Comparison of ENCODE assay signal across 8 cellular contexts in genomic region chr6:87929843-87930288, GRCh38.
A peak's percentile ranks its signal among the peaks of the same experiment; 100 is the strongest.
DNase-seq lines count a peak whose midpoint lies in the region; TF ChIP-seq lines count a peak whose summit lies in the region.

No MANE protein-coding gene starts in this region.

- H3K4me2 ChIP-seq in Loucy (ENCODE audit: low read depth, low read length, poor library complexity, severe bottlenecking) (no peak overlapping the region), osteoblast (ENCODE audit: insufficient read depth, low read length) (peak overlapping the region; percentile 60)

- no peaks in the 10 kb centered on the region for H4K20me1 ChIP-seq in Loucy (ENCODE audit: insufficient read depth, low read length, poor library complexity, severe bottlenecking)
- H4K20me1 ChIP-seq in osteoblast (ENCODE audit: insufficient read depth, low read length) = no peaks in the 10 kb centered on the region

- H3F3A ChIP-seq in Loucy (ENCODE audit: low read depth) = no peaks in the 10 kb centered on the region

- no peak overlapping the region for H3K27ac ChIP-seq in osteoblast (ENCODE audit: low read depth, low read length)
- no peak overlapping the region for H3K27ac ChIP-seq in uterus

- H2AFZ ChIP-seq in Loucy (ENCODE audit: low read length) (peak overlapping the region; percentile 71), osteoblast (ENCODE audit: low read length) (peak overlapping the region; percentile 74)

- H3K4me3 ChIP-seq in H7 (ENCODE audit: insufficient read depth, low read depth, low read length) = no peak overlapping the region
- no peak overlapping the region for H3K4me3 ChIP-seq in Loucy (ENCODE audit: low read length, poor library complexity, severe bottlenecking)
- no peak overlapping the region for H3K4me3 ChIP-seq in osteoblast (ENCODE audit: insufficient read depth, low read length)
- H3K4me3 ChIP-seq in uterus = no peak overlapping the region

- H3K79me2 ChIP-seq in Loucy (ENCODE audit: insufficient read depth, low read length) (no peaks in the 10 kb centered on the region), osteoblast (ENCODE audit: insufficient read depth, low read length) (no peaks in the 10 kb centered on the region)

- H3K9me3 ChIP-seq in Loucy (ENCODE audit: insufficient read depth, low read depth, low read length) (no peaks in the 10 kb centered on the region), osteoblast (ENCODE audit: low read depth, low read length) (no peaks in the 10 kb centered on the region), uterus (no peaks in the 10 kb centered on the region)

- intact Hi-C loops in uterus (cut with DNase I; ENCODE audit: low total_unique reads) = no loop called here

- no peak for TF ChIP-seq POLR2A in uterus (IDR thresholded peaks at IDR 0.05)

- H3K9ac ChIP-seq in Loucy (ENCODE audit: low read depth, low read length, poor library complexity, severe bottlenecking) = no peak overlapping the region

- H3K9me2 ChIP-seq in Loucy (replicated peaks; ENCODE audit: low read depth, low read length) = no peaks in the 10 kb centered on the region

- peak; percentile 85 for TF ChIP-seq CTCF in Loucy (conservative IDR thresholded peaks at IDR 0.05; ENCODE audit: low read length)
- peak; percentile 92 for TF ChIP-seq CTCF in osteoblast (IDR thresholded peaks at IDR 0.05; ENCODE audit: extremely low read depth, low read depth, low read length)
- peak; percentile 62 to 84 (median 78) for TF ChIP-seq CTCF in uterus (IDR thresholded peaks at IDR 0.05)

- DNase-seq in GM04503 (ENCODE audit: low read depth) = peak; percentile 57
- peak; percentile 65 for DNase-seq in H7
- DNase-seq in RPMI7951 (ENCODE audit: low read depth) = peak; percentile 73
- peak; percentile 22 for DNase-seq in activated T-helper 9 cell treated with anti-CD3 and anti-CD28 coated beads, Interleukin-2, amount 50 U/mL, for 16 hours (ENCODE audit: low read depth)
- DNase-seq in foreskin melanocyte = peak; percentile 52
- DNase-seq in osteoblast (ENCODE audit: insufficient read length, low spot score, missing footprints) = peak; percentile 85
- DNase-seq in uterus = peak; percentile 63 to 74

- H3K4me1 ChIP-seq in Loucy (ENCODE audit: insufficient read depth, low read length, poor library complexity, severe bottlenecking) (no peaks in the 10 kb centered on the region), osteoblast (ENCODE audit: insufficient read depth, low read length) (peaks cover 3% of the 10 kb centered on the region), uterus (no peaks in the 10 kb centered on the region)

- no peaks in the 10 kb centered on the region for H3K36me3 ChIP-seq in H7 (replicated peaks; ENCODE audit: control insufficient read depth, insufficient read depth, low read length)
- H3K36me3 ChIP-seq in Loucy (ENCODE audit: insufficient read depth, low read length) = no peaks in the 10 kb centered on the region
- H3K36me3 ChIP-seq in osteoblast (ENCODE audit: insufficient read depth, low read length) = no peaks in the 10 kb centered on the region
- H3K36me3 ChIP-seq in uterus = no peaks in the 10 kb centered on the region

- no peaks in the 10 kb centered on the region for H3K27me3 ChIP-seq in H7 (ENCODE audit: control insufficient read depth, insufficient read depth, low read length)
- no peaks in the 10 kb centered on the region for H3K27me3 ChIP-seq in Loucy (ENCODE audit: insufficient read depth, low read length, poor library complexity, severe bottlenecking)
- peaks cover 20% of the 10 kb centered on the region for H3K27me3 ChIP-seq in osteoblast (ENCODE audit: insufficient read depth, low read length)
- H3K27me3 ChIP-seq in uterus = no peaks in the 10 kb centered on the region

Comparison
In these comparisons a context has a peak if more than half of its experiments do, and no peak if none do; other contexts are left out.
1. DNase-seq: peak in every context shown above with its lines; median percentile 85 in osteoblast; 73 in RPMI7951; 68 in uterus; 65 in H7; 57 in GM04503; 52 in foreskin melanocyte; 22 in activated T-helper 9 cell treated with anti-CD3 and anti-CD28 coated beads, Interleukin-2, amount 50 U/mL, for 16 hours.